ENCODE assay signal across 14 cellular contexts in genomic region chr12:106147956-106148355, GRCh38. TPM values are rescaled to one million over a fixed set of nuclear protein-coding genes. Genes with fewer than 3 reads are reported as not detected.
DNase-seq lines count a peak whose midpoint lies in the region; ATAC-seq and TF ChIP-seq lines count a peak whose summit lies in the region.
"Had no signal": no experiment of that assay in that cellular context is flagged by ENCODE, and none has a peak within 500 bp of the region (broad histone marks: within the 10 kb centered on the region; RNA-seq: fewer than 3 reads in every experiment).

No MANE protein-coding gene starts in this region.

- H3K27ac Mint-ChIP-seq in activated CD4-positive, alpha-beta T cell treated with anti-CD3 and anti-CD28 coated beads, Interleukin-2, amount 10 ng/mL, durations not matched to agents 7 days and 5 days, result no peak overlapping the region
- H3K27ac Mint-ChIP-seq in T-cell, result no peak overlapping the region
- H3K27ac Mint-ChIP-seq: activated naive CD4-positive, alpha-beta T cell treated with anti-CD3 and anti-CD28 coated beads, Interleukin-2, amount 10 ng/mL, durations not matched to agents 7 days and 5 days; CD4-positive, CD25-positive, alpha-beta regulatory T cell; memory B cell had no signal

- intact Hi-C loops in left cardiac atrium (cut with DNase I), result loop anchor here in 1 of 2 donors (10.0 kb wide), 1 partner anchor 197 kb away; no protein-coding TSS in a partner anchor
- intact Hi-C loops in sigmoid colon (cut with DNase I), result no loop called here

- H3K4me1 Mint-ChIP-seq in activated CD4-positive, alpha-beta T cell treated with anti-CD3 and anti-CD28 coated beads, Interleukin-2, amount 10 ng/mL, durations not matched to agents 7 days and 5 days, result no peaks in the 10 kb centered on the region
- H3K4me1 Mint-ChIP-seq in T-cell, result no peaks in the 10 kb centered on the region
- H3K4me1 Mint-ChIP-seq: activated naive CD4-positive, alpha-beta T cell treated with anti-CD3 and anti-CD28 coated beads, Interleukin-2, amount 10 ng/mL, durations not matched to agents 7 days and 5 days; CD4-positive, CD25-positive, alpha-beta regulatory T cell had no signal

- no peak overlapping the region for H3K4me3 Mint-ChIP-seq in activated CD4-positive, alpha-beta T cell treated with anti-CD3 and anti-CD28 coated beads, Interleukin-2, amount 10 ng/mL, durations not matched to agents 7 days and 5 days
- H3K4me3 Mint-ChIP-seq in T-cell, result no peak overlapping the region
- H3K4me3 Mint-ChIP-seq: activated naive CD4-positive, alpha-beta T cell treated with anti-CD3 and anti-CD28 coated beads, Interleukin-2, amount 10 ng/mL, durations not matched to agents 7 days and 5 days; CD4-positive, CD25-positive, alpha-beta regulatory T cell; memory B cell had no signal

- H3K4me1 ChIP-seq in sigmoid colon, result peaks cover 0 to 21% (median 4%) of the 10 kb centered on the region in 4 donors
- H3K4me1 ChIP-seq: uterus had no signal

- H3K4me3 ChIP-seq in sigmoid colon, result no peak overlapping the region
- H3K4me3 ChIP-seq: uterus had no signal

- H3K36me3 Mint-ChIP-seq in activated CD4-positive, alpha-beta T cell treated with anti-CD3 and anti-CD28 coated beads, Interleukin-2, amount 10 ng/mL, durations not matched to agents 7 days and 5 days (ENCODE audit: low read depth), result no peaks in the 10 kb centered on the region
- no peaks in the 10 kb centered on the region for H3K36me3 Mint-ChIP-seq in T-cell
- H3K36me3 Mint-ChIP-seq: activated naive CD4-positive, alpha-beta T cell treated with anti-CD3 and anti-CD28 coated beads, Interleukin-2, amount 10 ng/mL, durations not matched to agents 7 days and 5 days; CD4-positive, CD25-positive, alpha-beta regulatory T cell; memory B cell had no signal

- H3K9me3 Mint-ChIP-seq in activated CD4-positive, alpha-beta T cell treated with anti-CD3 and anti-CD28 coated beads, Interleukin-2, amount 10 ng/mL, durations not matched to agents 7 days and 5 days, result no peaks in the 10 kb centered on the region
- no peaks in the 10 kb centered on the region for H3K9me3 Mint-ChIP-seq in T-cell
- H3K9me3 Mint-ChIP-seq: activated naive CD4-positive, alpha-beta T cell treated with anti-CD3 and anti-CD28 coated beads, Interleukin-2, amount 10 ng/mL, durations not matched to agents 7 days and 5 days; memory B cell had no signal

- peaks cover 17% of the 10 kb centered on the region for H3K27me3 Mint-ChIP-seq in activated CD4-positive, alpha-beta T cell treated with anti-CD3 and anti-CD28 coated beads, Interleukin-2, amount 10 ng/mL, durations not matched to agents 7 days and 5 days
- peaks cover 34 to 48% of the 10 kb centered on the region in 2 donors for H3K27me3 Mint-ChIP-seq in T-cell

- no peak for TF ChIP-seq POLR2A in sigmoid colon (IDR thresholded peaks at IDR 0.05)

- H3K27ac ChIP-seq in sigmoid colon, result peak overlapping the region in 2 of 4 donors; percentile 58 to 66
- H3K27ac ChIP-seq: uterus had no signal

- POLR2A ChIA-PET in activated CD4-positive, alpha-beta T cell treated with anti-CD3 and anti-CD28 coated beads, Interleukin-2, amount 10 ng/mL, durations not matched to agents 7 days and 5 days (lab: Charles Lee), result no interaction called here
- POLR2A ChIA-PET in T-cell (lab: Charles Lee), result no interaction called here

- TF ChIP-seq CTCF in sigmoid colon (IDR thresholded peaks at IDR 0.05), result no peak

- ATAC-seq in left cardiac atrium (peak; percentile 84 to 89), T-cell (replicated peaks in 1 of 4) (no peak)

- CTCF ChIA-PET in activated CD4-positive, alpha-beta T cell treated with anti-CD3 and anti-CD28 coated beads, Interleukin-2, amount 10 ng/mL, durations not matched to agents 7 days and 5 days (lab: Charles Lee), result interaction anchor here (0.7 kb wide), 1 partner anchor 9 kb away, joined by 3 read pairs; the partner anchor contains the start of gene NUAK1
- CTCF ChIA-PET in T-cell (lab: Charles Lee), result interaction anchor here in 1 of 2 donors (1.2 to 1.5 kb wide), 2 partner anchors 11 to 728 kb away, joined by 3 to 4 read pairs; no protein-coding TSS in a partner anchor

- no peaks in the 10 kb centered on the region for H3K9me3 ChIP-seq in sigmoid colon
- H3K9me3 ChIP-seq: uterus had no signal

- H3K36me3 ChIP-seq in sigmoid colon, result no peaks in the 10 kb centered on the region
- H3K36me3 ChIP-seq: uterus had no signal

- peak in 1 of 4 donors; percentile 57 for TF ChIP-seq EP300 in sigmoid colon (IDR thresholded peaks at IDR 0.05)

- H3K27me3 ChIP-seq in sigmoid colon, result no peaks in the 10 kb centered on the region
- H3K27me3 ChIP-seq: uterus had no signal

- WGBS in sigmoid colon, 2 donors, result 25 to 69% methylated on average over 12 of the region's 12 CpGs

- DNase-seq in LHCN-M2 (ENCODE audit: low read depth), result peak; percentile 23
- DNase-seq in SHP77 (lab: John Stamatoyannopoulos, UW), result peak; percentile 84 to 91
- peak; percentile 85 for DNase-seq in left cardiac atrium
- DNase-seq in sigmoid colon, result peak; percentile 88
- no peak for DNase-seq in activated CD4-positive, alpha-beta T cell treated with anti-CD3 and anti-CD28 coated beads, Interleukin-2, amount 10 ng/mL, durations not matched to agents 7 days and 5 days
- no peak for DNase-seq in T-cell
- no peak for DNase-seq in SK-N-DZ (ENCODE audit: low spot score)
- DNase-seq in foreskin melanocyte, result no peak
- DNase-seq: activated CD4-positive, alpha-beta T cell treated with anti-CD3 and anti-CD28 coated beads, Interleukin-2, amount 50 U/mL, for 48 hours; activated naive CD4-positive, alpha-beta T cell treated with anti-CD3 and anti-CD28 coated beads, Interleukin-2, amount 10 ng/mL, durations not matched to agents 7 days and 5 days; CD4-positive, CD25-positive, alpha-beta regulatory T cell; NCI-H774; uterus had no signal

RNA-seq across cellular contexts. Expression of gene NUAK1, which starts 9.2 kb away (rescaled TPM):
- total RNA-seq in LHCN-M2 (2014; rRNA removed), result 2.4 and 6.0 TPM in 2 replicates
- polyA plus RNA-seq in LHCN-M2 (2012), result 15.6 TPM
- total RNA-seq in left cardiac atrium, result 10 to 100 TPM; 20.4 to 40.1 TPM
- total RNA-seq in sigmoid colon, result 10 to 100 TPM in 1 of 4 donors, 1 to 10 TPM in 3; 5.8 to 12.1 (median 7.5) TPM
- polyA plus RNA-seq in sigmoid colon, result 1 to 10 TPM; 1.8 to 3.7 (median 2.6) TPM
- total RNA-seq in activated CD4-positive, alpha-beta T cell treated with anti-CD3 and anti-CD28 coated beads, Interleukin-2, amount 10 ng/mL, durations not matched to agents 7 days and 5 days, result not detected
- under 1 TPM; 0.25 to 0.50 (median 0.30) TPM for total RNA-seq in T-cell
- 7.1 and 9.0 TPM in 2 replicates for polyA plus RNA-seq in SK-N-DZ (2014; cell fraction: cytosol; rRNA removed)
- polyA plus RNA-seq in SK-N-DZ (2014; cell fraction: nucleus; rRNA removed), result 2.6 and 2.9 TPM in 2 replicates
- total RNA-seq: CD4-positive, CD25-positive, alpha-beta regulatory T cell had no signal
- polyA plus RNA-seq: CD4-positive, CD25-positive, alpha-beta regulatory T cell had no signal

Comparison
In these comparisons a context has a peak if more than half of its experiments do, and no peak if none do; other contexts are left out.
1. DNase-seq: peak in LHCN-M2 (single experiment), SHP77 (2 of 2), left cardiac atrium (single experiment) and sigmoid colon (single experiment); none in activated CD4-positive, alpha-beta T cell treated with anti-CD3 and anti-CD28 coated beads, Interleukin-2, amount 10 ng/mL, durations not matched to agents 7 days and 5 days (single experiment), T-cell (0 of 34), SK-N-DZ (single experiment) and foreskin melanocyte (single experiment).
2. ATAC-seq: peak in left cardiac atrium (2 of 2); none in T-cell (0 of 4).